ENCODE assay signal across 1 cellular context in the genomic region with DNA sequence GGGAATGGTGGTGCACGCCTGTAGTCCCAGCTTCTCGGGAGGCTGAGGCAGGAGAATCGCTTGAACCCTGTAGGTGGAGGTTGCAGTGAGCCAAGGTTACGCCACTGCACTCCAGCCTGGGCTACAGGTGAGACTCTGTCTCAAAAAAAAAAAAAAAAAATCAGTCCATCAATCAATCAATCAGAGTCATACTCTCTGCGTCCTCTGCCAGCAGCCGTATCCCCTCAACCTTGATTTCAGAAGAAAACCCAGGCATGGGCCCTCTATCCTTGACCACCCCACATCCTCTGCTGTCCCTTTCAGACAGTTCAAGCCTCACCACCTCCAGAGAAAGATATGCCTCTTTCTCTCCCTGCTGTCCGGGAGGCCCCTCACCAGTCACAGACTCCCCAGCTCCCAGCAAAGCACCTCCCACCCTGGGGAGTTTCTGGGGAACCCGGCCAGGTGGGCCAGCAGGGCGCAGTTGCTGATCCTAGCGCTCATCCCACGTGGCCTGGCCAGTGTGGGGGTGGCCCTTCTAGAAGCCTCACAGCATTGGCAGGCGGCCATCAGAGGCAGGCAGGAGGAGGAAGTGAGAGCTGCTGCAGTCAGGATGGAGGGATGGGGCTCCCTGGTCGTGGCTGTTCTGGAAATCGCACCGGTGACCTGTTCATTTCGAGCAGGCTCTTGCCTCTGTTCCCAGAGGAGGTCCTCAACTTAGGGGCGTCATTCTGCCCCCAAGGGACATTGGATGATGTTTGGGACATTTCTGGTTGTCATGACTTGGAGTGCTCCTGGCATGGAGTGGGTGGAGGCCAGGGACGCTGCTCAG.
A peak's percentile ranks its signal among the peaks of the same experiment; 100 is the strongest.
TF ChIP-seq lines count a peak whose summit lies in the region.

No MANE protein-coding gene starts in this region.

TF ChIP-seq in GM12878, 131 proteins besides CTCF, POLR2A, EP300 and RAD21 (continued from another document and continues in another):
- TF ChIP-seq, protein P1, sequence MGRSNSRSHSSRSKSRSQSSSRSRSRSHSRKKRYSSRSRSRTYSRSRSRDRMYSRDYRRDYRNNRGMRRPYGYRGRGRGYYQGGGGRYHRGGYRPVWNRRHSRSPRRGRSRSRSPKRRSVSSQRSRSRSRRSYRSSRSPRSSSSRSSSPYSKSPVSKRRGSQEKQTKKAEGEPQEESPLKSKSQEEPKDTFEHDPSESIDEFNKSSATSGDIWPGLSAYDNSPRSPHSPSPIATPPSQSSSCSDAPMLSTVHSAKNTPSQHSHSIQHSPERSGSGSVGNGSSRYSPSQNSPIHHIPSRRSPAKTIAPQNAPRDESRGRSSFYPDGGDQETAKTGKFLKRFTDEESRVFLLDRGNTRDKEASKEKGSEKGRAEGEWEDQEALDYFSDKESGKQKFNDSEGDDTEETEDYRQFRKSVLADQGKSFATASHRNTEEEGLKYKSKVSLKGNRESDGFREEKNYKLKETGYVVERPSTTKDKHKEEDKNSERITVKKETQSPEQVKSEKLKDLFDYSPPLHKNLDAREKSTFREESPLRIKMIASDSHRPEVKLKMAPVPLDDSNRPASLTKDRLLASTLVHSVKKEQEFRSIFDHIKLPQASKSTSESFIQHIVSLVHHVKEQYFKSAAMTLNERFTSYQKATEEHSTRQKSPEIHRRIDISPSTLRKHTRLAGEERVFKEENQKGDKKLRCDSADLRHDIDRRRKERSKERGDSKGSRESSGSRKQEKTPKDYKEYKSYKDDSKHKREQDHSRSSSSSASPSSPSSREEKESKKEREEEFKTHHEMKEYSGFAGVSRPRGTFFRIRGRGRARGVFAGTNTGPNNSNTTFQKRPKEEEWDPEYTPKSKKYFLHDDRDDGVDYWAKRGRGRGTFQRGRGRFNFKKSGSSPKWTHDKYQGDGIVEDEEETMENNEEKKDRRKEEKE (IDR thresholded peaks at IDR 0.05), result no peak
- TF ChIP-seq STAT1 (conservative IDR thresholded peaks at IDR 0.05), result no peak
- no peak for TF ChIP-seq SIX5 (IDR thresholded peaks at IDR 0.05; ENCODE audit: low read depth, low read length, severe bottlenecking)
- TF ChIP-seq BHLHE40 (IDR thresholded peaks at IDR 0.05; ENCODE audit: borderline replicate concordance in 1 of 2, low read depth in 2 of 2, low read length in 1 of 2), result peak in 1 of 2 experiments; percentile 70; a peak in 2 of 4 replicates
- no peak for TF ChIP-seq CBFB (IDR thresholded peaks at IDR 0.05; ENCODE audit: low read depth)
- TF ChIP-seq, protein P2, sequence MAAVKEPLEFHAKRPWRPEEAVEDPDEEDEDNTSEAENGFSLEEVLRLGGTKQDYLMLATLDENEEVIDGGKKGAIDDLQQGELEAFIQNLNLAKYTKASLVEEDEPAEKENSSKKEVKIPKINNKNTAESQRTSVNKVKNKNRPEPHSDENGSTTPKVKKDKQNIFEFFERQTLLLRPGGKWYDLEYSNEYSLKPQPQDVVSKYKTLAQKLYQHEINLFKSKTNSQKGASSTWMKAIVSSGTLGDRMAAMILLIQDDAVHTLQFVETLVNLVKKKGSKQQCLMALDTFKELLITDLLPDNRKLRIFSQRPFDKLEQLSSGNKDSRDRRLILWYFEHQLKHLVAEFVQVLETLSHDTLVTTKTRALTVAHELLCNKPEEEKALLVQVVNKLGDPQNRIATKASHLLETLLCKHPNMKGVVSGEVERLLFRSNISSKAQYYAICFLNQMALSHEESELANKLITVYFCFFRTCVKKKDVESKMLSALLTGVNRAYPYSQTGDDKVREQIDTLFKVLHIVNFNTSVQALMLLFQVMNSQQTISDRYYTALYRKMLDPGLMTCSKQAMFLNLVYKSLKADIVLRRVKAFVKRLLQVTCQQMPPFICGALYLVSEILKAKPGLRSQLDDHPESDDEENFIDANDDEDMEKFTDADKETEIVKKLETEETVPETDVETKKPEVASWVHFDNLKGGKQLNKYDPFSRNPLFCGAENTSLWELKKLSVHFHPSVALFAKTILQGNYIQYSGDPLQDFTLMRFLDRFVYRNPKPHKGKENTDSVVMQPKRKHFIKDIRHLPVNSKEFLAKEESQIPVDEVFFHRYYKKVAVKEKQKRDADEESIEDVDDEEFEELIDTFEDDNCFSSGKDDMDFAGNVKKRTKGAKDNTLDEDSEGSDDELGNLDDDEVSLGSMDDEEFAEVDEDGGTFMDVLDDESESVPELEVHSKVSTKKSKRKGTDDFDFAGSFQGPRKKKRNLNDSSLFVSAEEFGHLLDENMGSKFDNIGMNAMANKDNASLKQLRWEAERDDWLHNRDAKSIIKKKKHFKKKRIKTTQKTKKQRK (IDR thresholded peaks at IDR 0.05; ENCODE audit: low read depth, low read length), result no peak
- TF ChIP-seq ZBED1 (IDR thresholded peaks at IDR 0.05; ENCODE audit: borderline replicate concordance), result no peak
- no peak for TF ChIP-seq YBX1 (IDR thresholded peaks at IDR 0.05)
- TF ChIP-seq HDGF (IDR thresholded peaks at IDR 0.05), result no peak
- TF ChIP-seq, protein P3, sequence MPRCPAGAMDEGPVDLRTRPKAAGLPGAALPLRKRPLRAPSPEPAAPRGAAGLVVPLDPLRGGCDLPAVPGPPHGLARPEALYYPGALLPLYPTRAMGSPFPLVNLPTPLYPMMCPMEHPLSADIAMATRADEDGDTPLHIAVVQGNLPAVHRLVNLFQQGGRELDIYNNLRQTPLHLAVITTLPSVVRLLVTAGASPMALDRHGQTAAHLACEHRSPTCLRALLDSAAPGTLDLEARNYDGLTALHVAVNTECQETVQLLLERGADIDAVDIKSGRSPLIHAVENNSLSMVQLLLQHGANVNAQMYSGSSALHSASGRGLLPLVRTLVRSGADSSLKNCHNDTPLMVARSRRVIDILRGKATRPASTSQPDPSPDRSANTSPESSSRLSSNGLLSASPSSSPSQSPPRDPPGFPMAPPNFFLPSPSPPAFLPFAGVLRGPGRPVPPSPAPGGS (IDR thresholded peaks at IDR 0.05; ENCODE audit: borderline replicate concordance, insufficient read depth, low read depth, low read length, poor library complexity, severe bottlenecking), result no peak
- no peak for TF ChIP-seq BMI1 (IDR thresholded peaks at IDR 0.05; ENCODE audit: borderline replicate concordance)
- TF ChIP-seq, protein P4, sequence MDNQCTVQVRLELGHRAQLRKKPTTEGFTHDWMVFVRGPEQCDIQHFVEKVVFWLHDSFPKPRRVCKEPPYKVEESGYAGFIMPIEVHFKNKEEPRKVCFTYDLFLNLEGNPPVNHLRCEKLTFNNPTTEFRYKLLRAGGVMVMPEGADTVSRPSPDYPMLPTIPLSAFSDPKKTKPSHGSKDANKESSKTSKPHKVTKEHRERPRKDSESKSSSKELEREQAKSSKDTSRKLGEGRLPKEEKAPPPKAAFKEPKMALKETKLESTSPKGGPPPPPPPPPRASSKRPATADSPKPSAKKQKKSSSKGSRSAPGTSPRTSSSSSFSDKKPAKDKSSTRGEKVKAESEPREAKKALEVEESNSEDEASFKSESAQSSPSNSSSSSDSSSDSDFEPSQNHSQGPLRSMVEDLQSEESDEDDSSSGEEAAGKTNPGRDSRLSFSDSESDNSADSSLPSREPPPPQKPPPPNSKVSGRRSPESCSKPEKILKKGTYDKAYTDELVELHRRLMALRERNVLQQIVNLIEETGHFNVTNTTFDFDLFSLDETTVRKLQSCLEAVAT (IDR thresholded peaks at IDR 0.05), result 0 out of 2 replicates have a peak, but pooled peaks have one; percentile 44
- TF ChIP-seq HDAC2 (IDR thresholded peaks at IDR 0.05), result no peak
- TF ChIP-seq SMAD5 (IDR thresholded peaks at IDR 0.05; ENCODE audit: low read depth), result no peak
- TF ChIP-seq SREBF1 (IDR thresholded peaks at IDR 0.05; ENCODE audit: low read length), result no peak
- TF ChIP-seq ZZZ3 (IDR thresholded peaks at IDR 0.05; ENCODE audit: control insufficient read depth, insufficient read length, low read depth), result no peak
- TF ChIP-seq CBX3 (IDR thresholded peaks at IDR 0.05; ENCODE audit: borderline replicate concordance, low read depth), result no peak
- no peak for TF ChIP-seq POU2F2 (IDR thresholded peaks at IDR 0.05; ENCODE audit: borderline replicate concordance, low read depth, low read length)
- TF ChIP-seq, protein P5, sequence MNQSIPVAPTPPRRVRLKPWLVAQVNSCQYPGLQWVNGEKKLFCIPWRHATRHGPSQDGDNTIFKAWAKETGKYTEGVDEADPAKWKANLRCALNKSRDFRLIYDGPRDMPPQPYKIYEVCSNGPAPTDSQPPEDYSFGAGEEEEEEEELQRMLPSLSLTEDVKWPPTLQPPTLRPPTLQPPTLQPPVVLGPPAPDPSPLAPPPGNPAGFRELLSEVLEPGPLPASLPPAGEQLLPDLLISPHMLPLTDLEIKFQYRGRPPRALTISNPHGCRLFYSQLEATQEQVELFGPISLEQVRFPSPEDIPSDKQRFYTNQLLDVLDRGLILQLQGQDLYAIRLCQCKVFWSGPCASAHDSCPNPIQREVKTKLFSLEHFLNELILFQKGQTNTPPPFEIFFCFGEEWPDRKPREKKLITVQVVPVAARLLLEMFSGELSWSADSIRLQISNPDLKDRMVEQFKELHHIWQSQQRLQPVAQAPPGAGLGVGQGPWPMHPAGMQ (IDR thresholded peaks at IDR 0.05; ENCODE audit: borderline replicate concordance), result no peak
- TF ChIP-seq CHD2 (IDR thresholded peaks at IDR 0.05; ENCODE audit: borderline replicate concordance, low read depth, low read length), result no peak
- TF ChIP-seq, protein P6, sequence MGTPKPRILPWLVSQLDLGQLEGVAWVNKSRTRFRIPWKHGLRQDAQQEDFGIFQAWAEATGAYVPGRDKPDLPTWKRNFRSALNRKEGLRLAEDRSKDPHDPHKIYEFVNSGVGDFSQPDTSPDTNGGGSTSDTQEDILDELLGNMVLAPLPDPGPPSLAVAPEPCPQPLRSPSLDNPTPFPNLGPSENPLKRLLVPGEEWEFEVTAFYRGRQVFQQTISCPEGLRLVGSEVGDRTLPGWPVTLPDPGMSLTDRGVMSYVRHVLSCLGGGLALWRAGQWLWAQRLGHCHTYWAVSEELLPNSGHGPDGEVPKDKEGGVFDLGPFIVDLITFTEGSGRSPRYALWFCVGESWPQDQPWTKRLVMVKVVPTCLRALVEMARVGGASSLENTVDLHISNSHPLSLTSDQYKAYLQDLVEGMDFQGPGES (IDR thresholded peaks at IDR 0.05), result no peak
- TF ChIP-seq, protein P7, sequence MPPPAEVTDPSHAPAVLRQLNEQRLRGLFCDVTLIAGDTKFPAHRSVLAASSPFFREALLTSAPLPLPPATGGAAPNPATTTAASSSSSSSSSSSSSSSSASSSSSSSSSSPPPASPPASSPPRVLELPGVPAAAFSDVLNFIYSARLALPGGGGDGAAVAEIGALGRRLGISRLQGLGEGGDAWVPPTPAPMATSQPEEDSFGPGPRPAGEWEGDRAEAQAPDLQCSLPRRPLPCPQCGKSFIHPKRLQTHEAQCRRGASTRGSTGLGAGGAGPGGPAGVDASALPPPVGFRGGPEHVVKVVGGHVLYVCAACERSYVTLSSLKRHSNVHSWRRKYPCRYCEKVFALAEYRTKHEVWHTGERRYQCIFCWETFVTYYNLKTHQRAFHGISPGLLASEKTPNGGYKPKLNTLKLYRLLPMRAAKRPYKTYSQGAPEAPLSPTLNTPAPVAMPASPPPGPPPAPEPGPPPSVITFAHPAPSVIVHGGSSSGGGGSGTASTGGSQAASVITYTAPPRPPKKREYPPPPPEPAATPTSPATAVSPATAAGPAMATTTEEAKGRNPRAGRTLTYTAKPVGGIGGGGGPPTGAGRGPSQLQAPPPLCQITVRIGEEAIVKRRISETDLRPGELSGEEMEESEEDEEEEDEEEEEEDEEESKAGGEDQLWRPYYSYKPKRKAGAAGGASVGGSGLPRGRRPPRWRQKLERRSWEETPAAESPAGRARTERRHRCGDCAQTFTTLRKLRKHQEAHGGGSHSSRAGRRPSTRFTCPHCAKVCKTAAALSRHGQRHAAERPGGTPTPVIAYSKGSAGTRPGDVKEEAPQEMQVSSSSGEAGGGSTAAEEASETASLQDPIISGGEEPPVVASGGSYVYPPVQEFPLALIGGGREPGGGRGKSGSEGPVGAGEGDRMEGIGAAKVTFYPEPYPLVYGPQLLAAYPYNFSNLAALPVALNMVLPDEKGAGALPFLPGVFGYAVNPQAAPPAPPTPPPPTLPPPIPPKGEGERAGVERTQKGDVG (CRISPR knock-in tag; IDR thresholded peaks at IDR 0.05), result no peak
- no peak for TF ChIP-seq FOXM1 (IDR thresholded peaks at IDR 0.05; ENCODE audit: low read depth, low read length)
- TF ChIP-seq MEF2A (IDR thresholded peaks at IDR 0.05; ENCODE audit: insufficient read depth, low read depth, low read length), result no peak
- TF ChIP-seq ZNF217 (IDR thresholded peaks at IDR 0.05), result no peak
- no peak for TF ChIP-seq NR2C1 (IDR thresholded peaks at IDR 0.05)
- TF ChIP-seq SREBF2 (IDR thresholded peaks at IDR 0.05; ENCODE audit: low read length), result no peak
- no peak for TF ChIP-seq EZH2 (IDR thresholded peaks at IDR 0.05; ENCODE audit: borderline replicate concordance, control insufficient read depth, low read depth, low read length)
- TF ChIP-seq, protein P8, sequence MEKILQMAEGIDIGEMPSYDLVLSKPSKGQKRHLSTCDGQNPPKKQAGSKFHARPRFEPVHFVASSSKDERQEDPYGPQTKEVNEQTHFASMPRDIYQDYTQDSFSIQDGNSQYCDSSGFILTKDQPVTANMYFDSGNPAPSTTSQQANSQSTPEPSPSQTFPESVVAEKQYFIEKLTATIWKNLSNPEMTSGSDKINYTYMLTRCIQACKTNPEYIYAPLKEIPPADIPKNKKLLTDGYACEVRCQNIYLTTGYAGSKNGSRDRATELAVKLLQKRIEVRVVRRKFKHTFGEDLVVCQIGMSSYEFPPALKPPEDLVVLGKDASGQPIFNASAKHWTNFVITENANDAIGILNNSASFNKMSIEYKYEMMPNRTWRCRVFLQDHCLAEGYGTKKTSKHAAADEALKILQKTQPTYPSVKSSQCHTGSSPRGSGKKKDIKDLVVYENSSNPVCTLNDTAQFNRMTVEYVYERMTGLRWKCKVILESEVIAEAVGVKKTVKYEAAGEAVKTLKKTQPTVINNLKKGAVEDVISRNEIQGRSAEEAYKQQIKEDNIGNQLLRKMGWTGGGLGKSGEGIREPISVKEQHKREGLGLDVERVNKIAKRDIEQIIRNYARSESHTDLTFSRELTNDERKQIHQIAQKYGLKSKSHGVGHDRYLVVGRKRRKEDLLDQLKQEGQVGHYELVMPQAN (conservative IDR thresholded peaks at IDR 0.05), result 0 out of 2 replicates have a peak, but pooled peaks have one; percentile 44
- TF ChIP-seq RCOR1 (conservative IDR thresholded peaks at IDR 0.05; ENCODE audit: low read depth, low read length), result no peak
- TF ChIP-seq, protein P9, sequence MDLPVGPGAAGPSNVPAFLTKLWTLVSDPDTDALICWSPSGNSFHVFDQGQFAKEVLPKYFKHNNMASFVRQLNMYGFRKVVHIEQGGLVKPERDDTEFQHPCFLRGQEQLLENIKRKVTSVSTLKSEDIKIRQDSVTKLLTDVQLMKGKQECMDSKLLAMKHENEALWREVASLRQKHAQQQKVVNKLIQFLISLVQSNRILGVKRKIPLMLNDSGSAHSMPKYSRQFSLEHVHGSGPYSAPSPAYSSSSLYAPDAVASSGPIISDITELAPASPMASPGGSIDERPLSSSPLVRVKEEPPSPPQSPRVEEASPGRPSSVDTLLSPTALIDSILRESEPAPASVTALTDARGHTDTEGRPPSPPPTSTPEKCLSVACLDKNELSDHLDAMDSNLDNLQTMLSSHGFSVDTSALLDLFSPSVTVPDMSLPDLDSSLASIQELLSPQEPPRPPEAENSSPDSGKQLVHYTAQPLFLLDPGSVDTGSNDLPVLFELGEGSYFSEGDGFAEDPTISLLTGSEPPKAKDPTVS (IDR thresholded peaks at IDR 0.05; ENCODE audit: low read depth, low read length), result peak; percentile 81; the same call in 1 of the 2 replicates
- peak; percentile 75; the same call in 1 of the 2 replicates for TF ChIP-seq NBN (IDR thresholded peaks at IDR 0.05)
- TF ChIP-seq, protein P10, sequence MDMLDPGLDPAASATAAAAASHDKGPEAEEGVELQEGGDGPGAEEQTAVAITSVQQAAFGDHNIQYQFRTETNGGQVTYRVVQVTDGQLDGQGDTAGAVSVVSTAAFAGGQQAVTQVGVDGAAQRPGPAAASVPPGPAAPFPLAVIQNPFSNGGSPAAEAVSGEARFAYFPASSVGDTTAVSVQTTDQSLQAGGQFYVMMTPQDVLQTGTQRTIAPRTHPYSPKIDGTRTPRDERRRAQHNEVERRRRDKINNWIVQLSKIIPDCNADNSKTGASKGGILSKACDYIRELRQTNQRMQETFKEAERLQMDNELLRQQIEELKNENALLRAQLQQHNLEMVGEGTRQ (IDR thresholded peaks at IDR 0.05; ENCODE audit: borderline replicate concordance, low read depth, low read length), result peak; percentile 45
- peak; percentile 47; the same call in 1 of the 2 replicates for TF ChIP-seq POLR2AphosphoS5 (IDR thresholded peaks at IDR 0.05; ENCODE audit: low read length)
- TF ChIP-seq ESRRA (IDR thresholded peaks at IDR 0.05; ENCODE audit: low read length), result no peak
